ENCODE assay signal across 21 cellular contexts in the genomic region with DNA sequence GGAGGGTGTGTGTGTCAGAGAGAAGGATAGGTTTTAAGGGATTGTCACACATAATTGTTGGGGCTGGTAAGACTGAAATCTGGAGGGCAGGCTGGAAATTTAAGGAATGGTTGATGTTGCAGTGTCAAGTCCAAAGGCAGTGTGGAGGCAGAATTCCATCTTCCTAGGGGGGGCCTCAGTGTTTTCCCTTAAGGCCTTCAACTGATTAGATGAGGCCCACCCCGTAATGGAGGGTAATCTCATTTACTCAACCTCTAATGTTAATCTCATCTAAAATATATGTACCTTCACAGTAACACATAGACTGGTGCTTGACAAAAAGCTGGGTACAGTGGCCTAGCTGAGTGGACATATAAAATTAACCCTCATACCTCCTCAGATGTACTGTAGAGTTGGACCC.
"Had no signal": no experiment of that assay in that cellular context is flagged by ENCODE, and none has a peak within 500 bp of the region (broad histone marks: within the 10 kb centered on the region; RNA-seq: fewer than 3 reads in every experiment).

No MANE protein-coding gene starts in this region.

- DNase-seq: effector CD4-positive, alpha-beta T cell; endodermal cell; erythroblast; foreskin keratinocyte; heart left ventricle; hippocampal formation; left colon; naive thymus-derived CD8-positive, alpha-beta T cell; posterior cingulate gyrus; sigmoid colon; small intestine; stimulated activated CD4-positive, alpha-beta T cell treated with anti-CD3 and anti-CD28 coated beads, Interleukin-2, amount 100 ng/mL, for 48 hours; stimulated activated CD8-positive, alpha-beta memory T cell treated with anti-CD3 and anti-CD28 coated beads, Interleukin-4, amount 100 ng/mL, for 48 hours; stimulated activated naive CD8-positive, alpha-beta T cell treated with anti-CD3 and anti-CD28 coated beads, Interleukin-15, amount 100 ng/mL, for 72 hours; testis; upper lobe of right lung had no signal

- H3K27me3 ChIP-seq: foreskin keratinocyte, heart left ventricle, neutrophil, right atrium auricular region, sigmoid colon, testis, tibial nerve, upper lobe of right lung had no signal

- H3K4me3 Mint-ChIP-seq: endodermal cell; naive thymus-derived CD8-positive, alpha-beta T cell; stimulated activated effector memory CD8-positive, alpha-beta T cell treated with anti-CD3 and anti-CD28 coated beads, Interleukin-12 subunit alpha, Interleukin-12 subunit beta, amount 100 ng/mL, for 72 hours; stimulated activated naive CD8-positive, alpha-beta T cell treated with anti-CD3 and anti-CD28 coated beads, Interleukin-15, amount 100 ng/mL, for 72 hours had no signal

- H3K36me3 Mint-ChIP-seq: stimulated activated effector memory CD8-positive, alpha-beta T cell treated with anti-CD3 and anti-CD28 coated beads, Interleukin-12 subunit alpha, Interleukin-12 subunit beta, amount 100 ng/mL, for 72 hours had no signal

- H3K4me3 ChIP-seq: coronary artery, right atrium auricular region, sigmoid colon, testis, tibial nerve, upper lobe of right lung had no signal

- H3K4me1 ChIP-seq: sigmoid colon, testis had no signal

- H3K27ac Mint-ChIP-seq: endodermal cell; naive thymus-derived CD8-positive, alpha-beta T cell; stimulated activated effector memory CD8-positive, alpha-beta T cell treated with anti-CD3 and anti-CD28 coated beads, Interleukin-12 subunit alpha, Interleukin-12 subunit beta, amount 100 ng/mL, for 72 hours had no signal

- H3K27me3 Mint-ChIP-seq: naive thymus-derived CD8-positive, alpha-beta T cell; stimulated activated naive CD8-positive, alpha-beta T cell treated with anti-CD3 and anti-CD28 coated beads, Interleukin-15, amount 100 ng/mL, for 72 hours had no signal

- H3K9me3 Mint-ChIP-seq: naive thymus-derived CD8-positive, alpha-beta T cell; stimulated activated effector memory CD8-positive, alpha-beta T cell treated with anti-CD3 and anti-CD28 coated beads, Interleukin-12 subunit alpha, Interleukin-12 subunit beta, amount 100 ng/mL, for 72 hours; stimulated activated naive CD8-positive, alpha-beta T cell treated with anti-CD3 and anti-CD28 coated beads, Interleukin-15, amount 100 ng/mL, for 72 hours had no signal

- H3K9me3 ChIP-seq: heart left ventricle, neutrophil, right atrium auricular region, sigmoid colon, testis, upper lobe of right lung had no signal

- ATAC-seq: foreskin keratinocyte; heart left ventricle; left colon; naive thymus-derived CD8-positive, alpha-beta T cell; stimulated activated effector memory CD8-positive, alpha-beta T cell treated with anti-CD3 and anti-CD28 coated beads, Interleukin-12 subunit alpha, Interleukin-12 subunit beta, amount 100 ng/mL, for 72 hours; stimulated activated naive CD8-positive, alpha-beta T cell treated with anti-CD3 and anti-CD28 coated beads, Interleukin-15, amount 100 ng/mL, for 72 hours; upper lobe of right lung had no signal

- H3K36me3 ChIP-seq: heart left ventricle, neutrophil, right atrium auricular region, sigmoid colon, tibial nerve, upper lobe of right lung had no signal

- H3K27ac ChIP-seq: foreskin keratinocyte, neutrophil, testis had no signal

- H3K4me1 Mint-ChIP-seq: endodermal cell; naive thymus-derived CD8-positive, alpha-beta T cell; stimulated activated effector memory CD8-positive, alpha-beta T cell treated with anti-CD3 and anti-CD28 coated beads, Interleukin-12 subunit alpha, Interleukin-12 subunit beta, amount 100 ng/mL, for 72 hours; stimulated activated naive CD8-positive, alpha-beta T cell treated with anti-CD3 and anti-CD28 coated beads, Interleukin-15, amount 100 ng/mL, for 72 hours had no signal
